ENCODE assay signal across 1 cellular context in genomic region chr6:29847871-29848630, GRCh38.
A peak's percentile ranks its signal among the peaks of the same experiment; 100 is the strongest.
TF ChIP-seq lines count a peak whose summit lies in the region.

No MANE protein-coding gene starts in this region.

TF ChIP-seq in HepG2, 621 proteins besides CTCF, POLR2A, EP300 and RAD21 (continued from another document and continues in another):
- no peak for TF ChIP-seq RERE (CRISPR knock-in tag; IDR thresholded peaks at IDR 0.05; ENCODE audit: low read depth)
- peak; percentile 66; the same call in 1 of the 2 replicates for TF ChIP-seq ZNF256 (CRISPR knock-in tag; conservative IDR thresholded peaks at IDR 0.05)
- 0 out of 2 replicates have a peak, but pooled peaks have one; percentile 28 for TF ChIP-seq FLYWCH1 (CRISPR knock-in tag; IDR thresholded peaks at IDR 0.05)
- no peak for TF ChIP-seq RORA (CRISPR knock-in tag; IDR thresholded peaks at IDR 0.05)
- TF ChIP-seq ZGPAT (CRISPR knock-in tag; IDR thresholded peaks at IDR 0.05): peak; percentile 49; the same call in 1 of the 2 replicates
- no peak for TF ChIP-seq ZBTB38 (CRISPR knock-in tag; IDR thresholded peaks at IDR 0.05)
- no peak for TF ChIP-seq ZNF740 (CRISPR knock-in tag; IDR thresholded peaks at IDR 0.05)
- no peak for TF ChIP-seq CHD2 (IDR thresholded peaks at IDR 0.05; ENCODE audit: low read depth, low read length)
- TF ChIP-seq TCF7 (IDR thresholded peaks at IDR 0.05; ENCODE audit: low read depth): no peak
- TF ChIP-seq HOXA7 (CRISPR knock-in tag; IDR thresholded peaks at IDR 0.05): no peak
- no peak for TF ChIP-seq ZNF44 (CRISPR knock-in tag; IDR thresholded peaks at IDR 0.05)
- TF ChIP-seq ZNF609 (CRISPR knock-in tag; IDR thresholded peaks at IDR 0.05; ENCODE audit: borderline replicate concordance): no peak
- TF ChIP-seq ZNF710 (CRISPR knock-in tag; IDR thresholded peaks at IDR 0.05; ENCODE audit: borderline replicate concordance): no peak
- TF ChIP-seq PATZ1 (CRISPR knock-in tag; IDR thresholded peaks at IDR 0.05): peak; percentile 48; the same call in 1 of the 2 replicates
- no peak for TF ChIP-seq PRDM15 (CRISPR knock-in tag; IDR thresholded peaks at IDR 0.05)
- no peak for TF ChIP-seq ZNF180 (CRISPR knock-in tag; IDR thresholded peaks at IDR 0.05; ENCODE audit: borderline replicate concordance, low read depth)
- TF ChIP-seq ZNF3 (CRISPR knock-in tag; IDR thresholded peaks at IDR 0.05): no peak
- TF ChIP-seq YY1 (IDR thresholded peaks at IDR 0.05; ENCODE audit: insufficient read depth, insufficient replicate concordance, low read depth, low read length): peak; percentile 33
- TF ChIP-seq EED (CRISPR knock-in tag; IDR thresholded peaks at IDR 0.05): no peak
- TF ChIP-seq KDM4B (CRISPR knock-in tag; IDR thresholded peaks at IDR 0.05): peak; percentile 80; the same call in 1 of the 2 replicates
- 0 out of 2 replicates have a peak, but pooled peaks have one; percentile 7 for TF ChIP-seq ATF5 (CRISPR knock-in tag; IDR thresholded peaks at IDR 0.05; ENCODE audit: low read depth)
- TF ChIP-seq CREBL2 (CRISPR knock-in tag; IDR thresholded peaks at IDR 0.05; ENCODE audit: borderline replicate concordance): no peak
- no peak for TF ChIP-seq ZNF205 (CRISPR knock-in tag; IDR thresholded peaks at IDR 0.05)
- no peak for TF ChIP-seq ADNP (CRISPR knock-in tag; IDR thresholded peaks at IDR 0.05)
- no peak for TF ChIP-seq EHMT2 (IDR thresholded peaks at IDR 0.05; ENCODE audit: borderline replicate concordance, low read depth, low read length)
- TF ChIP-seq HOXA3 (CRISPR knock-in tag; IDR thresholded peaks at IDR 0.05): peak; percentile 28; the same call in 1 of the 2 replicates
- peak; percentile 58; the same call in 1 of the 2 replicates for TF ChIP-seq IKZF5 (CRISPR knock-in tag; IDR thresholded peaks at IDR 0.05)
- no peak for TF ChIP-seq MEF2D (CRISPR knock-in tag; IDR thresholded peaks at IDR 0.05)
- TF ChIP-seq TOPORS (CRISPR knock-in tag; IDR thresholded peaks at IDR 0.05): no peak
